In the genomic region with DNA sequence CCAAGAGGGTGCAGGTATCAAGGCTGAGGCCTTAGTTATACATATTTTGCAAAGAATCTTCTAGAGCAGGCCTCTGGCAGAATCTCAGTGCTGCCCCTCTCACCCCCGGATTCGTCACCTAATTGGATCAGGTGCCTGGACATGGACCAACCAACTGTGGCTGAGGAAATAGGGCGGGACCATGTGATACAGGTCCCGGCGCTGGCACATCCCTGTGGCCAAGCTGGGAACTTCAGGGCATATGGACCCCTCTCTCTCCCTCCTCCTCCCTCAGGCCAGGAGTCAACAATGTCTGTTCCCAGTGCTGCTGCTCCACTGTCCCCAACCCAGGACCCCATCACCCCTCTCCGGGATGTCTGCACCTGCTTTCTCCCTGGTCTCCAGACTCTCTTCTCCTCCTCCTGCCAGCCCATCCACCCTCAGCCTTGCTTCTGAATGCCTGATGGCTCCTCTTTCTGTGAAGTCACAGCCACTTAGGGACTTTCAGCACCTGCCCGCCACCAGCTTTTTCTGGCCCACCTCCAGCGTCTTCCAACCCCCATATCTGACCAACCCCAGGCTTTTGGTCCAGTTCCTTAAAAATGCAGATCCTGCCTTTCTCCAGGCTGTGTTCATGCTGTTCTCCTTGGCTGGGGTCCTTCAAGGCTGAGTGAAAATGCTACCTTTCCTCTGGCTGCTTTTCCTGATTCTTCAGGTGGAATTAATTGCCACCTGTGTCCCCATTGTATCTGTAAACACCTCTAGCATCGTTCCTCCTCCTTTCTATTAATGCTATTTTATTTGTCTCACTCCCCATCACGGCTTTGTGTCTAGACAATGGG, we compare ENCODE assay signal across 9 cellular contexts. TPM values are rescaled to one million over a fixed set of nuclear protein-coding genes. Genes with fewer than 3 reads are reported as not detected.
A peak's percentile ranks its signal among the peaks of the same experiment; 100 is the strongest.
DNase-seq lines count a peak whose midpoint lies in the region; ATAC-seq, FAIRE-seq and TF ChIP-seq lines count a peak whose summit lies in the region.
"Had no signal": no experiment of that assay in that cellular context is flagged by ENCODE, and none has a peak within 500 bp of the region (broad histone marks: within the 10 kb centered on the region; RNA-seq: fewer than 3 reads in every experiment).

No MANE protein-coding gene starts in this region.

- TF ChIP-seq POLR2A in GM12892 (IDR thresholded peaks at IDR 0.05; ENCODE audit: low read depth, low read length): no peak

- H3K9me3 ChIP-seq in CD4-positive, CD25-positive, alpha-beta regulatory T cell (ENCODE audit: control insufficient read depth in 2 of 2, low read length in 2 of 2): no peaks in the 10 kb centered on the region

- FAIRE-seq in GM12892 (lab: Jason Lieb, UNC): no peak

- H3K4me1 ChIP-seq in CD4-positive, CD25-positive, alpha-beta regulatory T cell (ENCODE audit: control insufficient read depth, insufficient read depth, low read length, poor library complexity, severe bottlenecking): no peaks in the 10 kb centered on the region

- no peaks in the 10 kb centered on the region for H3K36me3 ChIP-seq in CD4-positive, CD25-positive, alpha-beta regulatory T cell (ENCODE audit: control insufficient read depth, insufficient read depth, low read length)

- peak; percentile 61 for TF ChIP-seq CTCF in HFFc6 (IDR thresholded peaks at IDR 0.05)

- DNase-seq in CD4-positive, CD25-positive, alpha-beta regulatory T cell: no peak
- DNase-seq in HFFc6 (no peak), OCI-M1 (lab: John Stamatoyannopoulos, UW) (peak; percentile 50), glomerular visceral epithelial cell (ENCODE audit: extremely low spot score) (peak; percentile 35), GM12892 (ENCODE audit: insufficient read length) (no peak), Right ventricle myocardium inferior (ENCODE audit: missing footprints) (no peak), activated T-cell treated with anti-CD3 and anti-CD28 coated beads for 4 hours (no peak)

- peak overlapping the region in 2 of 3 donors; percentile 2 to 72 for H3K27ac Mint-ChIP-seq in CD4-positive, CD25-positive, alpha-beta regulatory T cell
- H3K27ac Mint-ChIP-seq in HFFc6: no peak overlapping the region

- ATAC-seq in CD4-positive, CD25-positive, alpha-beta regulatory T cell (ENCODE audit: low read depth in 2 of 2): no peak
- ATAC-seq in Right ventricle myocardium inferior (no peak), HG03457 (IDR thresholded peaks at IDR 0.05; ENCODE audit: unreplicated experiment) (no peak)

- no peak overlapping the region for H3K27ac ChIP-seq in CD4-positive, CD25-positive, alpha-beta regulatory T cell (ENCODE audit: insufficient read depth, low read length, poor library complexity, severe bottlenecking)

- H3K4me3 ChIP-seq in CD4-positive, CD25-positive, alpha-beta regulatory T cell (ENCODE audit: low read depth, low read length): no peak overlapping the region

- intact Hi-C loops in Right ventricle myocardium inferior (cut with DNase I): no loop called here

- H3K4me3 Mint-ChIP-seq in CD4-positive, CD25-positive, alpha-beta regulatory T cell: no peak overlapping the region
- no peak overlapping the region for H3K4me3 Mint-ChIP-seq in HFFc6

- H3K4me1 Mint-ChIP-seq in CD4-positive, CD25-positive, alpha-beta regulatory T cell: peaks cover 0 to 10% (median 2%) of the 10 kb centered on the region in 4 donors
- H3K4me1 Mint-ChIP-seq in HFFc6 (ENCODE audit: low read depth): no peaks in the 10 kb centered on the region

- no peaks in the 10 kb centered on the region for H3K27me3 ChIP-seq in CD4-positive, CD25-positive, alpha-beta regulatory T cell (ENCODE audit: control insufficient read depth, insufficient read depth, low read length)

- H3K27me3 Mint-ChIP-seq in CD4-positive, CD25-positive, alpha-beta regulatory T cell: peaks cover 19% of the 10 kb centered on the region
- peaks cover 34% of the 10 kb centered on the region for H3K27me3 Mint-ChIP-seq in HFFc6 (ENCODE audit: insufficient read depth)

- H3K36me3 Mint-ChIP-seq in CD4-positive, CD25-positive, alpha-beta regulatory T cell: no peaks in the 10 kb centered on the region
- H3K36me3 Mint-ChIP-seq in HFFc6 (ENCODE audit: low read depth): no peaks in the 10 kb centered on the region

- H3K9me3 Mint-ChIP-seq in CD4-positive, CD25-positive, alpha-beta regulatory T cell: no peaks in the 10 kb centered on the region
- no peaks in the 10 kb centered on the region for H3K9me3 Mint-ChIP-seq in HFFc6

RNA-seq across cellular contexts. Expression of gene MLN, which starts 19.0 kb away (rescaled TPM):
- total RNA-seq in CD4-positive, CD25-positive, alpha-beta regulatory T cell: not detected
- polyA plus RNA-seq in CD4-positive, CD25-positive, alpha-beta regulatory T cell: not detected
- not detected for total RNA-seq in HFFc6 (2021; fragmentation: NEBNext Ultra II Directional; extraction: Animal tissue kit (Norgen Biotek cat#: 25700))
- not detected for polyA plus RNA-seq in GM12892 (2012; ENCODE audit: missing spikeins)
- total RNA-seq in Right ventricle myocardium inferior: not detected
- total RNA-seq: T-helper 2 cell treated with Interferon-gamma antibody and Interleukin-4, amounts not matched to agents 100 ng/mL and 5 ng/mL, for 36 hours had no signal

RNA-seq across cellular contexts. Expression of gene LEMD2, which starts 33.9 kb away (rescaled TPM):
- 102 TPM for total RNA-seq in CD4-positive, CD25-positive, alpha-beta regulatory T cell
- 10 to 100 TPM; 25.7 to 36.4 (median 31.7) TPM for polyA plus RNA-seq in CD4-positive, CD25-positive, alpha-beta regulatory T cell
- total RNA-seq in HFFc6 (2021; fragmentation: NEBNext Ultra II Directional; extraction: Animal tissue kit (Norgen Biotek cat#: 25700)): 10 to 100 TPM; 42.4 to 46.7 (median 44.9) TPM
- 19.7 TPM for polyA plus RNA-seq in GM12892 (2012; ENCODE audit: missing spikeins)
- total RNA-seq in Right ventricle myocardium inferior: 23.2 TPM

Comparison
In these comparisons a context has a peak if more than half of its experiments do, and no peak if none do; other contexts are left out.
1. DNase-seq: peak in OCI-M1 (single experiment) and glomerular visceral epithelial cell (single experiment); none in CD4-positive, CD25-positive, alpha-beta regulatory T cell (0 of 3), HFFc6 (single experiment), GM12892 (single experiment), Right ventricle myocardium inferior (single experiment) and activated T-cell treated with anti-CD3 and anti-CD28 coated beads for 4 hours (single experiment).